ENCODE assay signal across 11 cellular contexts in the genomic region with DNA sequence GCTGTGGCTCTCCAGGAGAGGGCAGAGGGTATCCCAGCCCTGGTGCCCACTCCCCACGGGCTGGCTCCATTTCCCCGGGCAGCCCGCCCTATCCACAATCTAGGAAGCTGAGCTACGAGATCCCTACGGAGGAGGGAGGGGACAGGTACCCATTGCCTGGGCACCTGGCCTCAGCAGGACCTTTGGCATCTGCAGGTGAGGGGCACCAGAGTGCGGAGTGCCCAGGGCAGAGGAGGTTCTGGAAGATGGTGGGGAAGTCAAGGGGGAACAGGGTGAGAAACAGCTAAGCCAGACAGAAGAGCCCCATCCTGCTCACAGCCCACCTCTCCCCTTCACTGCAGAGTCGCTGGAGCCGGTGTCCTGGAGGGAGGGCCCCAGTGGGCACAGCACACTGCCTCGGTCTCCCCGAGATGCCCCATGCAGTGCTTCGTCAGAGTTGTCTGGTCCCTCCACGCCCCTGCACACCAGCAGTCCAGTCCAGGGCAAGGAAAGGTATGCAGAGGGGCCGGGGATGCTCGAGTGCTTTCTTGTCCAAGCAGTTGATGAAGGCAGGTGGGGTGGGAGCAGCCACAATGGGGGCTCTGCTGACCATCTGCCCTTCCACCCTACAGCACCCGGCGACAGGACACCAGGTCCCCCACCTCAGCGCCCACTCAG. TPM values are rescaled to one million over a fixed set of nuclear protein-coding genes. Genes with fewer than 3 reads are reported as not detected.
DNase-seq lines count a peak whose midpoint lies in the region; ATAC-seq and TF ChIP-seq lines count a peak whose summit lies in the region.
"Had no signal": no experiment of that assay in that cellular context is flagged by ENCODE, and none has a peak within 500 bp of the region (broad histone marks: within the 10 kb centered on the region; RNA-seq: fewer than 3 reads in every experiment).

No MANE protein-coding gene starts in this region.

- H3K27me3 ChIP-seq in adrenal gland (no peaks in the 10 kb centered on the region), gastroesophageal sphincter (no peaks in the 10 kb centered on the region), skeletal muscle tissue (ENCODE audit: control insufficient read depth in 3 of 3, insufficient read depth in 3 of 3, low read length in 3 of 3) (no peaks in the 10 kb centered on the region)

- no peak for TF ChIP-seq EP300 in gastroesophageal sphincter (IDR thresholded peaks at IDR 0.05)

- peaks cover 18 to 43% of the 10 kb centered on the region in 2 donors for H3K4me1 ChIP-seq in adrenal gland (replicated peaks in 1 of 2)
- peaks cover 0 to 99% (median 45%) of the 10 kb centered on the region in 3 donors for H3K4me1 ChIP-seq in gastroesophageal sphincter
- H3K4me1 ChIP-seq in skeletal muscle tissue (ENCODE audit: control insufficient read depth in 3 of 3, insufficient read depth in 3 of 3, low read length in 3 of 3), result peaks cover 48 to 78% (median 60%) of the 10 kb centered on the region in 3 donors

- no peak overlapping the region for H3K4me3 ChIP-seq in adrenal gland
- H3K4me3 ChIP-seq in gastroesophageal sphincter, result no peak overlapping the region
- no peak overlapping the region for H3K4me3 ChIP-seq in skeletal muscle tissue (ENCODE audit: low read length in 3 of 3)

- WGBS in adrenal gland, 4 donors, result 60 to 83% (median 81%) methylated on average over 4 to 17 of the region's 17 CpGs
- WGBS in gastroesophageal sphincter (ENCODE audit: low coverage in 1 of 2), 2 donors, result no CpG with 5 or more reads among the region's 17 CpGs

- H3K27ac ChIP-seq in adrenal gland (peak overlapping the region in 3 of 5 donors; percentile 55 to 88 (median 73)), gastroesophageal sphincter (peak overlapping the region in 3 of 4 donors; percentile 85 to 95 (median 86)), skeletal muscle tissue (ENCODE audit: low read depth, low read length) (peak overlapping the region; percentile 38)

- ATAC-seq in gastroesophageal sphincter (no peak), HG03460 (IDR thresholded peaks at IDR 0.05; ENCODE audit: unreplicated experiment) (no peak), GM18870 (IDR thresholded peaks at IDR 0.05; ENCODE audit: unreplicated experiment) (no peak)

- peak in 4 of 7 donors; percentile 4 to 41 (median 10) for DNase-seq in adrenal gland
- no peak for DNase-seq in GM10266 (ENCODE audit: extremely low spot score)
- DNase-seq: activated CD4-positive, alpha-beta T cell treated with anti-CD3 and anti-CD28 coated beads for 48 hours; MM.1S; NCI-H2107; stimulated activated CD4-positive, alpha-beta T cell treated with anti-CD3 and anti-CD28 coated beads, Interleukin-1b, Interleukin-23, amount 100 ng/mL, for 48 hours had no signal

- TF ChIP-seq CTCF in adrenal gland (IDR thresholded peaks at IDR 0.05), result no peak
- TF ChIP-seq CTCF in gastroesophageal sphincter (IDR thresholded peaks at IDR 0.05), result no peak
- TF ChIP-seq CTCF in GM10266 (IDR thresholded peaks at IDR 0.05; ENCODE audit: control insufficient read depth, insufficient read depth, low read depth, missing control alignments), result no peak

- H3K36me3 ChIP-seq in adrenal gland (replicated peaks in 1 of 2) (peaks cover 0 to 97% of the 10 kb centered on the region in 2 donors), gastroesophageal sphincter (peaks cover 0 to 100% of the 10 kb centered on the region in 2 donors), skeletal muscle tissue (ENCODE audit: control insufficient read depth in 3 of 3, insufficient read depth in 3 of 3, low read length in 3 of 3) (peaks cover 67 to 73% (median 73%) of the 10 kb centered on the region in 3 donors)

- TF ChIP-seq POLR2A in adrenal gland (IDR thresholded peaks at IDR 0.05) (no peak), gastroesophageal sphincter (IDR thresholded peaks at IDR 0.05) (no peak)

- H3K9ac ChIP-seq in skeletal muscle tissue (ENCODE audit: low read depth in 1 of 3, low read length in 3 of 3), result peak overlapping the region in 1 of 3 donors; percentile 16

- H3K9me3 ChIP-seq in adrenal gland (replicated peaks in 1 of 3) (no peaks in the 10 kb centered on the region), gastroesophageal sphincter (no peaks in the 10 kb centered on the region), skeletal muscle tissue (ENCODE audit: control insufficient read depth in 3 of 3, low read length in 3 of 3) (no peaks in the 10 kb centered on the region)

- intact Hi-C loops in adrenal gland (cut with DNase I), result loop anchor here in 1 of 2 donors (10.0 kb wide), 1 partner anchor 135 kb away; no protein-coding TSS in a partner anchor

RNA-seq across cellular contexts. Expression of a gene that starts 10.3 kb away (rescaled TPM):
- 100 to 1,000 TPM in 7 of 8 donors, 10 to 100 TPM in 1; 55.8 to 268 (median 175) TPM for total RNA-seq in adrenal gland
- polyA plus RNA-seq in adrenal gland, result 1,000 to 10,000 TPM in 1 of 3 donors, 100 to 1,000 TPM in 1, 10 to 100 TPM in 1; 36.8 to 1,019 (median 396) TPM
- total RNA-seq in gastroesophageal sphincter, result 100 to 1,000 TPM; 108 to 323 (median 182) TPM
- total RNA-seq in skeletal muscle tissue, result 21.9 TPM

RNA-seq across cellular contexts. Expression of a gene that starts 19.0 kb away (rescaled TPM):
- total RNA-seq in adrenal gland (10 to 100 TPM; 32.1 to 74.6 (median 46.7) TPM), gastroesophageal sphincter (100 to 1,000 TPM in 2 of 4 donors, 10 to 100 TPM in 2; 79.1 to 137 (median 110) TPM), skeletal muscle tissue (13.0 TPM)
- 10 to 100 TPM; 16.4 to 52.8 (median 29.0) TPM for polyA plus RNA-seq in adrenal gland

RNA-seq across cellular contexts. Expression of a gene that starts 37.3 kb away (rescaled TPM):
- total RNA-seq in adrenal gland (100 to 1,000 TPM in 6 of 8 donors, 10 to 100 TPM in 2; 39.5 to 559 (median 212) TPM), gastroesophageal sphincter (1,000 to 10,000 TPM in 2 of 4 donors, 100 to 1,000 TPM in 2; 632 to 1,838 (median 914) TPM), skeletal muscle tissue (89.8 TPM)
- 100 to 1,000 TPM in 2 of 3 donors, 10 to 100 TPM in 1; 26.4 to 478 (median 337) TPM for polyA plus RNA-seq in adrenal gland
- total RNA-seq: activated T-helper 1 cell treated with anti-CD3 and anti-CD28 coated beads, Interleukin-12 subunit alpha, Interleukin-12 subunit beta, Interleukin-2, Interleukin-4 antibody, amounts not matched to agents 30 ng/mL and 10 ng/mL and 1 ng/mL, durations not matched to agents 14 hours and 24 hours and 36 hours had no signal

RNA-seq across cellular contexts. Expression of a gene that starts 43.1 kb away (rescaled TPM):
- total RNA-seq in adrenal gland (under 1 TPM in 1 of 8 donors, not detected in 7; 0.79 TPM), gastroesophageal sphincter (under 1 TPM in 1 of 4 donors, not detected in 3; 0.31 TPM), skeletal muscle tissue (under 0.01 TPM)
- under 1 TPM in 2 of 3 donors, not detected in 1; 0.34 to 0.48 TPM for polyA plus RNA-seq in adrenal gland
- total RNA-seq: activated T-helper 1 cell treated with anti-CD3 and anti-CD28 coated beads, Interleukin-12 subunit alpha, Interleukin-12 subunit beta, Interleukin-2, Interleukin-4 antibody, amounts not matched to agents 30 ng/mL and 10 ng/mL and 1 ng/mL, durations not matched to agents 14 hours and 24 hours and 36 hours had no signal

RNA-seq across cellular contexts. Expression of a gene that starts 53.9 kb away (rescaled TPM):
- total RNA-seq in adrenal gland (100 to 1,000 TPM; 324 to 800 (median 570) TPM), gastroesophageal sphincter (100 to 1,000 TPM; 521 to 701 (median 591) TPM), skeletal muscle tissue (1,005 TPM)
- 100 to 1,000 TPM in 2 of 3 donors, 10 to 100 TPM in 1; 77.1 to 282 (median 138) TPM for polyA plus RNA-seq in adrenal gland
